In the genomic region with DNA sequence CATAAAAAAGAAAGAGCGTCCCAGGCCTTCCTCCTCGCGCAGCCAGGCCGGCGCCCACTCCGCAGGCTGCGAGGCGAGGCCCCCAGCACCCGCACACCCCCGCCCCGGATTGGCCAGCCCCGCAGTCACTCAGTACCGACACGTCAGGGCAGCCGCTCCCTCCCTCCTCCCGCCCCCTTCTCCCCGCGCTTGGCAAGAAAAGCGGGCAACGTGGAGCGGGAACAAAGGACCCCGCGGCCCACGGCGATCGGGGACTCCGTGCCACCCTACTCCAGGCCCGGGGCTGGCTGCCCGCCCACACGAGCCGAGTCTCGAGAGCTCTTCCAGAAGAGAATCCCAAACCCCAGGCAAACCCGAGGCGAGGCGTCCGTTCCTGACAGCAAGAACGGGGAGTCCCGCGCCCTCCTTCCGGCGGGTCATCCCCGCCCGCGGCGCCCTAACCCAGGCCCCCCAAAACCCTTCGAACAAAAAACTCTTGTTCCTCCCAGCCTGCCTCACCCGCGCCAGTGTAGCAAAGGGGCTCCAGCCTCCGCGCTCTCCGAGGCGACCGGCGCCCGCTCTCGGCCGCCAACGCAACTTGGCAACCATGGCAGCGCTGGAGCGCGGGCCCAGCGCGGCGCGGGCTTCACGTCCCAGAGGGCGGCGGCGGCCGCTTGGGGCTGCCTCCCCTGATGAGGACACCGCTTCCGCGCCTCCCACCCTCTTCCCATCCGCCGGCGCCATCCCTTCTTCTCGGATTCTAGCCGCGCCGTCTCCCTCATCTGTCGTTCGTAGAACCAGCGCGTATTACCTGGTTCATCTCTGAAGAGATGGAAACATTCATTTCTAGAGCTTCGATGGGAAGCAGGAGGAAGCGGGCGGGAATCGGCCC, we compare ENCODE assay signal across 8 cellular contexts. TPM values are rescaled to one million over a fixed set of nuclear protein-coding genes. Genes with fewer than 3 reads are reported as not detected.
DNase-seq lines count a peak whose midpoint lies in the region; ATAC-seq and TF ChIP-seq lines count a peak whose summit lies in the region.

No MANE protein-coding gene starts in this region.

- H3K9me3 Mint-ChIP-seq in activated CD4-positive, alpha-beta T cell treated with anti-CD3 and anti-CD28 coated beads, Interleukin-2, amount 10 ng/mL, durations not matched to agents 24 days and 14 days = peaks cover 9% of the 10 kb centered on the region

- peak overlapping the region; percentile 68 for H3K4me3 ChIP-seq in colonic mucosa
- H3K4me3 ChIP-seq in left lung = peak overlapping the region; percentile 97

- H3K4me1 Mint-ChIP-seq in activated CD4-positive, alpha-beta T cell treated with anti-CD3 and anti-CD28 coated beads, Interleukin-2, amount 10 ng/mL, durations not matched to agents 24 days and 14 days = peaks cover 45% of the 10 kb centered on the region

- H3K4me3 Mint-ChIP-seq in activated CD4-positive, alpha-beta T cell treated with anti-CD3 and anti-CD28 coated beads, Interleukin-2, amount 10 ng/mL, durations not matched to agents 24 days and 14 days = peak overlapping the region; percentile 95

- H3K27me3 ChIP-seq in colonic mucosa (no peaks in the 10 kb centered on the region), left lung (no peaks in the 10 kb centered on the region)

- ATAC-seq in GM19023 (IDR thresholded peaks at IDR 0.05; ENCODE audit: unreplicated experiment) (peak; percentile 55), HG03280 (IDR thresholded peaks at IDR 0.05; ENCODE audit: unreplicated experiment) (peak; percentile 59), left lung (peak; percentile 81)

- H3K36me3 ChIP-seq in colonic mucosa (no peaks in the 10 kb centered on the region), left lung (no peaks in the 10 kb centered on the region)

- H3K9me3 ChIP-seq in colonic mucosa (no peaks in the 10 kb centered on the region), left lung (no peaks in the 10 kb centered on the region)

- peak overlapping the region; percentile 99 to 100 for H3K9ac ChIP-seq in colonic mucosa (ENCODE audit: low read depth in 2 of 2, low read length in 2 of 2)

- intact Hi-C loops in activated CD4-positive, alpha-beta T cell treated with anti-CD3 and anti-CD28 coated beads, Interleukin-2, amount 10 ng/mL, durations not matched to agents 24 days and 14 days (cut with micrococcal nuclease) = loop anchor here (1.0 to 5.0 kb wide), 10 partner anchors 104 to 1059 kb away; a partner anchor contains a TSS
- intact Hi-C loops in colonic mucosa (cut with DNase I) (loop anchor here (10.0 kb wide), 1 partner anchor 358 kb away; no protein-coding TSS in a partner anchor), left lung (cut with DNase I) (no loop called here)

- peaks cover 45% of the 10 kb centered on the region for H3K36me3 Mint-ChIP-seq in activated CD4-positive, alpha-beta T cell treated with anti-CD3 and anti-CD28 coated beads, Interleukin-2, amount 10 ng/mL, durations not matched to agents 24 days and 14 days (ENCODE audit: low read depth)

- DNase-seq in AML-193 (lab: John Stamatoyannopoulos, UW) = peak; percentile 46 to 57
- DNase-seq in NCI-H446 treated with DMSO at 0.1 percent for 48 hours (lab: John Stamatoyannopoulos, UW) = peak; percentile 74
- DNase-seq in activated CD4-positive, alpha-beta T cell treated with anti-CD3 and anti-CD28 coated beads, Interleukin-2, amount 10 ng/mL, durations not matched to agents 24 days and 14 days = peak; percentile 96
- DNase-seq in colonic mucosa = peak; percentile 99
- peak; percentile 96 to 97 for DNase-seq in left lung
- DNase-seq in stimulated activated CD4-positive, alpha-beta T cell treated with anti-CD3 and anti-CD28 coated beads, Interleukin-2, amount 100 ng/mL, for 24 hours = peak; percentile 94

- no peaks in the 10 kb centered on the region for H3K27me3 Mint-ChIP-seq in activated CD4-positive, alpha-beta T cell treated with anti-CD3 and anti-CD28 coated beads, Interleukin-2, amount 10 ng/mL, durations not matched to agents 24 days and 14 days

- H3K4me1 ChIP-seq in colonic mucosa = peaks cover 12% of the 10 kb centered on the region
- H3K4me1 ChIP-seq in left lung = peaks cover 20 to 55% of the 10 kb centered on the region in 2 donors

- peak overlapping the region; percentile 95 for H3K27ac Mint-ChIP-seq in activated CD4-positive, alpha-beta T cell treated with anti-CD3 and anti-CD28 coated beads, Interleukin-2, amount 10 ng/mL, durations not matched to agents 24 days and 14 days

- H3K27ac ChIP-seq in colonic mucosa (peak overlapping the region; percentile 95), left lung (peak overlapping the region; percentile 98 to 99)

- TF ChIP-seq CTCF in colonic mucosa (IDR thresholded peaks at IDR 0.05) = no peak
- TF ChIP-seq CTCF in left lung (IDR thresholded peaks at IDR 0.05) = no peak

RNA-seq across cellular contexts. Expression of a gene that starts 0.6 kb away (rescaled TPM):
- 186 and 187 TPM in 2 replicates for total RNA-seq in activated CD4-positive, alpha-beta T cell treated with anti-CD3 and anti-CD28 coated beads, Interleukin-2, amount 10 ng/mL, durations not matched to agents 24 days and 14 days
- total RNA-seq in colonic mucosa (100 to 1,000 TPM in 1 of 2 donors, 10 to 100 TPM in 1; 87.2 to 141 TPM), left lung (100 to 1,000 TPM in 1 of 2 donors, 10 to 100 TPM in 1; 74.3 to 134 TPM)

Comparison
In these comparisons a context has a peak if more than half of its experiments do, and no peak if none do; other contexts are left out.
1. Peak in every context shown above with its lines: DNase-seq, ATAC-seq, H3K4me3 ChIP-seq and H3K27ac ChIP-seq.
2. intact Hi-C loops: an anchor here in activated CD4-positive, alpha-beta T cell treated with anti-CD3 and anti-CD28 coated beads, Interleukin-2, amount 10 ng/mL, durations not matched to agents 24 days and 14 days (1.0 to 5.0 kb wide) and colonic mucosa (10.0 kb wide); none called in left lung.